8 cellular contexts compared by ENCODE assay signal in genomic region chr20:845226-845868, GRCh38. TPM values are rescaled to one million over a fixed set of nuclear protein-coding genes. Genes with fewer than 3 reads are reported as not detected.
DNase-seq lines count a peak whose midpoint lies in the region; ATAC-seq and TF ChIP-seq lines count a peak whose summit lies in the region.

No MANE protein-coding gene starts in this region.

- peaks cover 22% of the 10 kb centered on the region for H3K4me1 ChIP-seq in PC-9 (replicated peaks; ENCODE audit: insufficient read depth)
- H3K4me1 ChIP-seq in colonic mucosa = peaks cover 4% of the 10 kb centered on the region

- no peak for ATAC-seq in CD4-positive, alpha-beta T cell (ENCODE audit: poor library complexity)

- BruUV-seq in PC-9 (replicated peaks; lab: Mats Ljungman, UMichigan) = TSS peak; percentile 2

- POLR2A ChIA-PET in CD4-positive, alpha-beta T cell (lab: Charles Lee) = interaction anchor here (7.5 kb wide), 1 partner anchor 12 kb away, joined by 109 read pairs; the partner anchor contains the start of gene FAM110A
- POLR2A ChIA-PET in PC-9 (lab: Charles Lee; ENCODE audit: unreplicated experiment) = no interaction called here

- H3F3A ChIP-seq in PC-9 (ENCODE audit: insufficient read depth, low read depth) = peaks cover 5% of the 10 kb centered on the region; the same call in 1 of the 2 replicates

- H3K4me2 ChIP-seq in PC-9 = no peak overlapping the region

- H3K79me2 ChIP-seq in PC-9 (ENCODE audit: low read depth) = peaks cover 64% of the 10 kb centered on the region

- H3K9me2 ChIP-seq in PC-9 (ENCODE audit: insufficient read depth) = no peaks in the 10 kb centered on the region

- intact Hi-C loops in CD4-positive, alpha-beta T cell (cut with DNase I, micrococcal nuclease) = no loop called here
- intact Hi-C loops in PC-9 (cut with micrococcal nuclease; ENCODE audit: unreplicated experiment) = no loop called here
- intact Hi-C loops in colonic mucosa (cut with DNase I) = no loop called here

- peaks cover 11% of the 10 kb centered on the region for H3K36me3 Mint-ChIP-seq in CD4-positive, alpha-beta T cell (ENCODE audit: low read depth)
- no peaks in the 10 kb centered on the region for H3K36me3 Mint-ChIP-seq in nephron progenitor cell (ENCODE audit: low read depth)

- H3K4me3 ChIP-seq in PC-9 (no peak overlapping the region), colonic mucosa (peak overlapping the region; percentile 39)

- CTCF ChIA-PET in CD4-positive, alpha-beta T cell (lab: Charles Lee) = interaction anchor here (2.2 kb wide), 1 partner anchor 12 kb away, joined by 6 read pairs; the partner anchor contains the start of gene FAM110A
- CTCF ChIA-PET in PC-9 (lab: Charles Lee) = no interaction called here

- H3K36me3 ChIP-seq in PC-9 (ENCODE audit: low read depth) (no peaks in the 10 kb centered on the region), colonic mucosa (no peaks in the 10 kb centered on the region)

- peak overlapping the region; percentile 91 for H3K4me3 Mint-ChIP-seq in CD4-positive, alpha-beta T cell
- peak overlapping the region; percentile 49 for H3K4me3 Mint-ChIP-seq in nephron progenitor cell

- no peak overlapping the region for H2AFZ ChIP-seq in PC-9

- no peaks in the 10 kb centered on the region for H3K27me3 ChIP-seq in CD4-positive, alpha-beta T cell (ENCODE audit: control insufficient read depth, insufficient read depth, low read length)
- H3K27me3 ChIP-seq in PC-9 (ENCODE audit: insufficient read depth, low read depth) = no peaks in the 10 kb centered on the region
- H3K27me3 ChIP-seq in colonic mucosa = peaks cover 4% of the 10 kb centered on the region

- peak overlapping the region; percentile 64 for H3K27ac ChIP-seq in CD4-positive, alpha-beta T cell (ENCODE audit: low read depth, low read length)
- H3K27ac ChIP-seq in PC-9 (no peak overlapping the region), colonic mucosa (no peak overlapping the region)

- H4K20me1 ChIP-seq in PC-9 (ENCODE audit: insufficient read depth) = no peaks in the 10 kb centered on the region; the same call in 1 of the 2 replicates

- peak overlapping the region in 1 of 2 donors; percentile 54 for H3K9ac ChIP-seq in colonic mucosa (ENCODE audit: low read depth in 2 of 2, low read length in 2 of 2)

- no peaks in the 10 kb centered on the region for H3K27me3 Mint-ChIP-seq in CD4-positive, alpha-beta T cell
- H3K27me3 Mint-ChIP-seq in nephron progenitor cell (ENCODE audit: low read depth, poor library complexity) = peaks cover 65% of the 10 kb centered on the region

- H3K27ac Mint-ChIP-seq in CD4-positive, alpha-beta T cell = peak overlapping the region; percentile 89
- H3K27ac Mint-ChIP-seq in nephron progenitor cell = no peak overlapping the region

- TF ChIP-seq CTCF in CD4-positive, alpha-beta T cell (IDR thresholded peaks at IDR 0.05) = no peak
- no peak for TF ChIP-seq CTCF in PC-9 (conservative IDR thresholded peaks at IDR 0.05)
- TF ChIP-seq CTCF in colonic mucosa (IDR thresholded peaks at IDR 0.05) = no peak
- no peak for TF ChIP-seq CTCF in nephron progenitor cell (IDR thresholded peaks at IDR 0.05)

- no peaks in the 10 kb centered on the region for H3K9me3 Mint-ChIP-seq in CD4-positive, alpha-beta T cell
- no peaks in the 10 kb centered on the region for H3K9me3 Mint-ChIP-seq in nephron progenitor cell

- no peak for DNase-seq in CD4-positive, alpha-beta T cell
- DNase-seq in PC-9 = no peak
- DNase-seq in colonic mucosa = no peak
- peak; percentile 42 for DNase-seq in nephron progenitor cell
- DNase-seq in NCI-H187 (lab: John Stamatoyannopoulos, UW) = no peak
- no peak for DNase-seq in NCI-H1417 (lab: John Stamatoyannopoulos, UW)
- DNase-seq in KG1 (lab: John Stamatoyannopoulos, UW) = no peak
- DNase-seq in HT-29 (ENCODE audit: low spot score) = no peak

- H3K9me3 ChIP-seq in CD4-positive, alpha-beta T cell (ENCODE audit: control insufficient read depth, low read length) = no peaks in the 10 kb centered on the region
- H3K9me3 ChIP-seq in PC-9 (ENCODE audit: insufficient read depth, low read depth) (no peaks in the 10 kb centered on the region), colonic mucosa (no peaks in the 10 kb centered on the region)

- H3K4me1 Mint-ChIP-seq in CD4-positive, alpha-beta T cell (ENCODE audit: low read depth) = peaks cover 59% of the 10 kb centered on the region
- peaks cover 29% of the 10 kb centered on the region for H3K4me1 Mint-ChIP-seq in nephron progenitor cell

RNA-seq across cellular contexts. Expression of gene FAM110A, which starts 11.8 kb away (rescaled TPM):
- 1 to 10 TPM; 4.5 to 4.8 TPM for total RNA-seq in CD4-positive, alpha-beta T cell
- 30.8 and 36.6 TPM in 2 replicates for total RNA-seq in PC-9 (2021)
- 10 to 100 TPM; 13.0 to 19.7 TPM for total RNA-seq in colonic mucosa
- total RNA-seq in HT-29 (2014; rRNA removed; shearing (Covaris generic)) = 34.5 and 37.1 TPM in 2 replicates
